Comparison of ENCODE assay signal across 8 cellular contexts in genomic region chr14:74945261-74945851, GRCh38. TPM values are rescaled to one million over a fixed set of nuclear protein-coding genes. Genes with fewer than 3 reads are reported as not detected.
DNase-seq lines count a peak whose midpoint lies in the region; ATAC-seq and TF ChIP-seq lines count a peak whose summit lies in the region.

No MANE protein-coding gene starts in this region.

- no peak overlapping the region for H3K4me3 ChIP-seq in AG04449 (ENCODE audit: low read depth, low read length)
- no peak overlapping the region for H3K4me3 ChIP-seq in fibroblast of villous mesenchyme (ENCODE audit: low read depth, low read length)
- H3K4me3 ChIP-seq in upper lobe of left lung, result no peak overlapping the region

- DNase-seq in AG04449 (ENCODE audit: low read depth, low spot score), result no peak
- peak; percentile 43 for DNase-seq in EL
- peak; percentile 41 for DNase-seq in RPMI7951 (ENCODE audit: low read depth)
- no peak for DNase-seq in fibroblast of villous mesenchyme (ENCODE audit: low read depth)
- peak in 1 of 2 donors; percentile 43 for DNase-seq in upper lobe of left lung
- no peak for DNase-seq in HPDE6-E6E7 (ENCODE audit: extremely low spot score)
- DNase-seq in activated CD4-positive, CD25-positive, alpha-beta regulatory T cell (lab: John Stamatoyannopoulos, UW), result no peak

- H3K36me3 ChIP-seq in upper lobe of left lung, result no peaks in the 10 kb centered on the region

- TF ChIP-seq EP300 in upper lobe of left lung (IDR thresholded peaks at IDR 0.05), result no peak

- H3K9me3 ChIP-seq in upper lobe of left lung, result no peaks in the 10 kb centered on the region

- TF ChIP-seq CTCF in AG04449 (IDR thresholded peaks at IDR 0.05; ENCODE audit: insufficient read depth, low read length, missing control alignments) (peak; percentile 56), fibroblast of villous mesenchyme (IDR thresholded peaks at IDR 0.05; ENCODE audit: insufficient read depth, low read depth, low read length) (peak; percentile 65), upper lobe of left lung (IDR thresholded peaks at IDR 0.05) (peak in 5 of 6 experiments; percentile 16 to 41 (median 23))

- 53 to 72% methylated on average over 16 to 17 of the region's 17 CpGs for WGBS in upper lobe of left lung, 2 donors

- CTCF ChIA-PET in AG04449 (lab: Yijun Ruan, JAX), result interaction anchor here (0.6 to 11.9 kb wide), 43 partner anchors 8 to 155 kb away, joined by 3 to 182 read pairs (median 5); partner anchors contain the start of genes ACYP1, EIF2B2, MLH3 and PGF

- no peak overlapping the region for H3K27ac ChIP-seq in upper lobe of left lung

- ATAC-seq in upper lobe of left lung (ENCODE audit: low FRiP score in 2 of 2), result peak in 1 of 2 donors; percentile 55
- no peak for ATAC-seq in GM21619 (IDR thresholded peaks at IDR 0.05; ENCODE audit: unreplicated experiment)

- no peaks in the 10 kb centered on the region for H3K27me3 ChIP-seq in upper lobe of left lung

- peaks cover 34 to 49% (median 38%) of the 10 kb centered on the region in 4 donors for H3K4me1 ChIP-seq in upper lobe of left lung

- POLR2A ChIA-PET in AG04449 (lab: Yijun Ruan, JAX), result no interaction called here

- no peak for TF ChIP-seq POLR2A in upper lobe of left lung (IDR thresholded peaks at IDR 0.05)

RNA-seq across cellular contexts. Expression of gene PGF, which starts 10.0 kb away (rescaled TPM):
- total RNA-seq in RPMI7951 (2014; rRNA removed; shearing (Covaris generic)), result 0.36 and 0.98 TPM in 2 replicates
- 0.64 and 0.86 TPM in 2 replicates for total RNA-seq in fibroblast of villous mesenchyme
- 10 to 100 TPM in 2 of 6 donors, 1 to 10 TPM in 3, under 1 TPM in 1; 0.89 to 21.3 (median 5.0) TPM for total RNA-seq in upper lobe of left lung

RNA-seq across cellular contexts. Expression of gene RPS6KL1, which starts 22.3 kb away (rescaled TPM):
- total RNA-seq in RPMI7951 (2014; rRNA removed; shearing (Covaris generic)), result 2.0 and 3.6 TPM in 2 replicates
- total RNA-seq in fibroblast of villous mesenchyme (1.6 and 2.2 TPM in 2 replicates), upper lobe of left lung (10 to 100 TPM in 2 of 6 donors, 1 to 10 TPM in 4; 3.4 to 29.3 (median 7.3) TPM)

RNA-seq across cellular contexts. Expression of gene EIF2B2, which starts 57.4 kb away (rescaled TPM):
- total RNA-seq in RPMI7951 (2014; rRNA removed; shearing (Covaris generic)), result 50.3 and 58.6 TPM in 2 replicates
- 46.6 and 49.6 TPM in 2 replicates for total RNA-seq in fibroblast of villous mesenchyme
- total RNA-seq in upper lobe of left lung, result 10 to 100 TPM; 22.2 to 40.7 (median 32.5) TPM

Comparison
In these comparisons a context has a peak if more than half of its experiments do, and no peak if none do; other contexts are left out.
1. DNase-seq: peak in EL (single experiment) and RPMI7951 (single experiment); none in AG04449 (single experiment), fibroblast of villous mesenchyme (single experiment), HPDE6-E6E7 (single experiment) and activated CD4-positive, CD25-positive, alpha-beta regulatory T cell (0 of 4).
2. Peak in every context shown above with its lines, with median percentiles within 50 percentile points of each other: CTCF ChIP-seq.